In genomic region chr7:3034591-3035150, GRCh38 we compare ENCODE assay signal across 20 cellular contexts. TPM values are rescaled to one million over a fixed set of nuclear protein-coding genes. Genes with fewer than 3 reads are reported as not detected.
A peak's percentile ranks its signal among the peaks of the same experiment; 100 is the strongest.
DNase-seq lines count a peak whose midpoint lies in the region; ATAC-seq, FAIRE-seq and TF ChIP-seq lines count a peak whose summit lies in the region.
"Had no signal": no experiment of that assay in that cellular context is flagged by ENCODE, and none has a peak within 500 bp of the region (broad histone marks: within the 10 kb centered on the region; RNA-seq: fewer than 3 reads in every experiment).

No MANE protein-coding gene starts in this region.

- H3K4ac ChIP-seq in H9 (ENCODE audit: low read depth, low read length), result no peak overlapping the region

- no peaks in the 10 kb centered on the region for H3K27me3 ChIP-seq in H9 (ENCODE audit: insufficient read depth, low read length)
- H3K27me3 ChIP-seq in esophagus squamous epithelium, result no peaks in the 10 kb centered on the region

- no peak overlapping the region for H3K4me3 ChIP-seq in esophagus squamous epithelium
- H3K4me3 ChIP-seq: A549, GM12878 had no signal

- no peak overlapping the region for H2BK20ac ChIP-seq in H9 (ENCODE audit: low read depth, low read length, poor library complexity, severe bottlenecking)

- H3K9me3 Mint-ChIP-seq in activated naive CD4-positive, alpha-beta T cell treated with anti-CD3 and anti-CD28 coated beads, Interleukin-2, amount 50 U/mL, for 24 hours, result no peaks in the 10 kb centered on the region
- H3K9me3 Mint-ChIP-seq in activated naive CD4-positive, alpha-beta T cell treated with anti-CD3 and anti-CD28 coated beads, Interleukin-2, amount 50 U/mL, for 72 hours, result no peaks in the 10 kb centered on the region
- H3K9me3 Mint-ChIP-seq in H9, result no peaks in the 10 kb centered on the region; a peak in 1 of 5 replicates
- H3K9me3 Mint-ChIP-seq: CD8-positive, alpha-beta memory T cell had no signal

- H3K27me3 Mint-ChIP-seq in activated naive CD4-positive, alpha-beta T cell treated with anti-CD3 and anti-CD28 coated beads, Interleukin-2, amount 50 U/mL, for 24 hours, result no peaks in the 10 kb centered on the region
- H3K27me3 Mint-ChIP-seq in H9 (ENCODE audit: low read depth), result no peaks in the 10 kb centered on the region
- H3K27me3 Mint-ChIP-seq: CD8-positive, alpha-beta memory T cell had no signal

- H3K56ac ChIP-seq in H9 (ENCODE audit: insufficient read length, low read depth, low read length), result no peak overlapping the region

- no peak overlapping the region for H4K91ac ChIP-seq in H9 (ENCODE audit: insufficient read length, low read depth, low read length)

- H3K27ac ChIP-seq in H9 (ENCODE audit: insufficient read length, low read depth, low read length) (no peak overlapping the region), esophagus squamous epithelium (no peak overlapping the region)
- H3K27ac ChIP-seq: A549, KMS-11 had no signal

- intact Hi-C loops in esophagus squamous epithelium (cut with DNase I), result no loop called here

- TF ChIP-seq POLR2A in esophagus squamous epithelium (IDR thresholded peaks at IDR 0.05), result no peak

- no peaks in the 10 kb centered on the region for H3K79me1 ChIP-seq in H9 (ENCODE audit: insufficient read depth, low read depth, low read length, poor library complexity, severe bottlenecking)

- H3K9me3 ChIP-seq in H9 (ENCODE audit: control insufficient read depth, low read depth, low read length), result no peaks in the 10 kb centered on the region
- H3K9me3 ChIP-seq in esophagus squamous epithelium, result no peaks in the 10 kb centered on the region
- H3K9me3 ChIP-seq: A549 had no signal

- H3K4me1 ChIP-seq in H9 (ENCODE audit: insufficient read depth, low read length), result no peaks in the 10 kb centered on the region
- no peaks in the 10 kb centered on the region for H3K4me1 ChIP-seq in esophagus squamous epithelium
- H3K4me1 ChIP-seq: A549 had no signal

- H4K5ac ChIP-seq in H9 (ENCODE audit: insufficient read length, low read depth, low read length), result no peak overlapping the region

- H3K4me1 Mint-ChIP-seq in activated naive CD4-positive, alpha-beta T cell treated with anti-CD3 and anti-CD28 coated beads, Interleukin-2, amount 50 U/mL, for 24 hours, result peaks cover 74% of the 10 kb centered on the region
- H3K4me1 Mint-ChIP-seq in H9, result peaks cover 9 to 17% of the 10 kb centered on the region in 2 experiments

- no peak for TF ChIP-seq CTCF in H9 (conservative IDR thresholded peaks at IDR 0.05)
- TF ChIP-seq CTCF in esophagus squamous epithelium (IDR thresholded peaks at IDR 0.05), result no peak

- H3K23ac ChIP-seq in H9 (ENCODE audit: insufficient read length, low read depth, low read length), result no peak overlapping the region

- no peak overlapping the region for H3K4me2 ChIP-seq in H9 (ENCODE audit: insufficient read depth, insufficient read length, low read length)
- H3K4me2 ChIP-seq: A549, KMS-11 had no signal

- ATAC-seq in activated naive CD4-positive, alpha-beta T cell treated with anti-CD3 and anti-CD28 coated beads, Interleukin-2, amount 50 U/mL, for 72 hours, result no peak
- ATAC-seq: A549, GM12878 had no signal

- WGBS in H9 (ENCODE audit: extremely low coverage, insufficient read length, low lambda C conversion rate), result no CpG with 5 or more reads among the region's 26 CpGs
- WGBS in esophagus squamous epithelium, 2 donors, result 91 to 94% methylated on average over 11 to 26 of the region's 26 CpGs

- H3K36me3 Mint-ChIP-seq in activated naive CD4-positive, alpha-beta T cell treated with anti-CD3 and anti-CD28 coated beads, Interleukin-2, amount 50 U/mL, for 24 hours, result peaks cover 26% of the 10 kb centered on the region
- peaks cover 9 to 53% of the 10 kb centered on the region in 2 donors for H3K36me3 Mint-ChIP-seq in activated naive CD4-positive, alpha-beta T cell treated with anti-CD3 and anti-CD28 coated beads, Interleukin-2, amount 50 U/mL, for 72 hours
- H3K36me3 Mint-ChIP-seq in H9 (ENCODE audit: insufficient read depth in 1 of 3, low read depth in 3 of 3), result peaks cover 0 to 9% (median 5%) of the 10 kb centered on the region in 3 experiments; a peak in 3 of 7 replicates

- FAIRE-seq in urothelium cell line (lab: Jason Lieb, UNC), result peak; percentile 46
- FAIRE-seq: A549, GM12878 had no signal

- no peaks in the 10 kb centered on the region for H3K36me3 ChIP-seq in esophagus squamous epithelium

- no peak overlapping the region for H2AK5ac ChIP-seq in H9 (ENCODE audit: insufficient read length, low read length)

- H2BK12ac ChIP-seq in H9 (ENCODE audit: insufficient read length, low read depth, low read length), result no peak overlapping the region

- no peak overlapping the region for H4K8ac ChIP-seq in H9 (replicated peaks; ENCODE audit: insufficient read length, low read depth, low read length)

- no peak overlapping the region for H2BK15ac ChIP-seq in H9 (ENCODE audit: low read depth, low read length)

- peak overlapping the region; percentile 51 for H3K27ac Mint-ChIP-seq in activated naive CD4-positive, alpha-beta T cell treated with anti-CD3 and anti-CD28 coated beads, Interleukin-2, amount 50 U/mL, for 24 hours
- no peak overlapping the region for H3K27ac Mint-ChIP-seq in activated naive CD4-positive, alpha-beta T cell treated with anti-CD3 and anti-CD28 coated beads, Interleukin-2, amount 50 U/mL, for 72 hours
- peak overlapping the region; percentile 46 to 85 (median 66); a peak in 3 of 7 replicates for H3K27ac Mint-ChIP-seq in H9

- H3K18ac ChIP-seq in H9 (ENCODE audit: insufficient read length, low read depth, low read length), result no peak overlapping the region

- H2AFZ ChIP-seq in H9 (ENCODE audit: low read length), result no peak overlapping the region

- no peaks in the 10 kb centered on the region for H3K23me2 ChIP-seq in H9 (ENCODE audit: insufficient read length, low read depth, low read length, poor library complexity, severe bottlenecking)

- H4K20me1 ChIP-seq in H9 (ENCODE audit: control insufficient read depth, insufficient read depth, insufficient read length), result no peaks in the 10 kb centered on the region

- H3T11ph ChIP-seq in H9 (ENCODE audit: low read length), result no peak overlapping the region

- H2BK120ac ChIP-seq in H9 (ENCODE audit: low read depth, low read length, poor library complexity, severe bottlenecking), result no peak overlapping the region

- no peak for DNase-seq in activated naive CD4-positive, alpha-beta T cell treated with anti-CD3 and anti-CD28 coated beads, Interleukin-2, amount 50 U/mL, for 72 hours (ENCODE audit: low spot score in 2 of 2)
- no peak for DNase-seq in H9
- DNase-seq in mesenteric fat pad (ENCODE audit: low spot score), result peak; percentile 67
- DNase-seq in urothelium cell line (ENCODE audit: low spot score), result no peak
- no peak for DNase-seq in esophagus squamous epithelium (lab: John Stamatoyannopoulos, UW)
- no peak for DNase-seq in inferior parietal cortex (ENCODE audit: extremely low spot score)
- DNase-seq: CD8-positive, alpha-beta memory T cell; DMS53; EL; HCEC 1CT; NCI-H1417 treated with DMSO at 0.1 percent for 48 hours; NCI-H1930; NCI-H226; NCI-H524 had no signal

- H3K79me2 ChIP-seq in H9 (ENCODE audit: insufficient read depth, low read length), result no peaks in the 10 kb centered on the region; the same call in 1 of the 2 replicates

- no peak overlapping the region for H2BK5ac ChIP-seq in H9 (ENCODE audit: insufficient read length, low read length)

- H3K9ac ChIP-seq in H9 (ENCODE audit: extremely low read depth, insufficient read length, low read length), result no peak overlapping the region
- H3K9ac ChIP-seq: KMS-11 had no signal

- no peak overlapping the region; the same call in 1 of the 2 replicates for H3K14ac ChIP-seq in H9 (ENCODE audit: insufficient read depth, low read length)

- H3K4me3 Mint-ChIP-seq in activated naive CD4-positive, alpha-beta T cell treated with anti-CD3 and anti-CD28 coated beads, Interleukin-2, amount 50 U/mL, for 24 hours, result no peak overlapping the region
- no peak overlapping the region for H3K4me3 Mint-ChIP-seq in H9

RNA-seq across cellular contexts. Expression of gene CARD11, which starts 9.0 kb away (rescaled TPM):
- 100 to 1,000 TPM in 1 of 2 donors, 10 to 100 TPM in 1; 83.3 to 131 TPM for total RNA-seq in activated naive CD4-positive, alpha-beta T cell treated with anti-CD3 and anti-CD28 coated beads, Interleukin-2, amount 50 U/mL, for 72 hours
- 20.0 and 22.3 TPM in 2 replicates for total RNA-seq in H9 (2021)
- total RNA-seq in mesenteric fat pad, result 0.42 TPM
- total RNA-seq in esophagus squamous epithelium, result 1 to 10 TPM in 3 of 4 donors, under 1 TPM in 1; 0.92 to 2.6 (median 1.6) TPM
- total RNA-seq: HT-29, RPMI7951 had no signal

Comparison
In these comparisons a context has a peak if more than half of its experiments do, and no peak if none do; other contexts are left out.
1. H3K27ac Mint-ChIP-seq: peak in activated naive CD4-positive, alpha-beta T cell treated with anti-CD3 and anti-CD28 coated beads, Interleukin-2, amount 50 U/mL, for 24 hours (single experiment) and H9 (3 of 3); none in activated naive CD4-positive, alpha-beta T cell treated with anti-CD3 and anti-CD28 coated beads, Interleukin-2, amount 50 U/mL, for 72 hours (0 of 2).